In the genomic region with DNA sequence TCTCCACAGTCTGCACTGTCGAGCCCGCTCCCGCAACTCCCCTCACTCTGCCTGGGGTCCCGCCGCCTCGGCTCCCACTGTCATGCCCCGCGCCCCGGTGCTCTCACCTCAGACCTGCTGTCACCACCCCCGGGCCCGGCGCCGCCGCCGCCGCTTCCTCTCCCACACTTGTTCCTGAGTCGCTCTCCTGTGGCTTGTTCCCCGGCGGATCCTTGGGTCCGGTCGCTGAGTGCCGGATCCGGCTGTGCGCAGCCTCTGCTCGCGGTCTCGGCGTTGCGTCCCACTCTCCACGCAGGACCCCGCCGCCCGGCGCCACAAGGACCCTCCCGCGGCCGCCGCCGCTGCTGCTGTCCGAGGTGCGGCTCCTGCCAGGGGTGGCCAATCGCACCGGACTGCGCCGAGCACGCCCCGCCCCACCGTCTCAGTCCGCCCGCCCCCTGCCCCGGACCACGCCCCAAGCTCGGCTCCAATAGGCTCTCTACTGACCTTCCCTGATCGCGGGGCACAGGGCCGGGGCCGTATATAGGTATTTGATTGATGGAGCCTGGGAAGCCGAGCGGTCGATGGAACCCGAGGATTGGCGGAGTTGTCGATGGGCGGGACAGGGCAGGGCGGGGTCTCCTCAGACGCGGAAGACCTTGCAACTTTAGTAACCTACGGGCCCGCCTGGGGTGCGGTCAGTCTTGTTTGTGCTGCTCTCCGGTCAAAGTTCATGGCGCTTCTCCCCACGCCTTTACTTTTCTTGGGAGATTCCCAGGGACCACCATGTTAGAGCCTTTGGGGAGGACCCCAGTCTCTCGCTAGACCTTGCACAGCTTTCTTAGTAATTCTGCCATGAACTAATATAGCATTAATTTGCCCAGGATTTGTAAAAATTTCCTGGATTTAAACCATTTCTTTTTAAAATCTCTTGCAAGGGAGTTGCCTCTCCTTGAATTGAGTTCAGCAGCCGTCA, we compare ENCODE assay signal across 8 cellular contexts. TPM values are rescaled to one million over a fixed set of nuclear protein-coding genes. Genes with fewer than 3 reads are reported as not detected.
DNase-seq lines count a peak whose midpoint lies in the region; ATAC-seq, FAIRE-seq and TF ChIP-seq lines count a peak whose summit lies in the region.

A gene (minus strand): TSS at position 367 of the 955 bp plus-strand sequence. CDS start 117,340 bp downstream, outside the sequence.

- H3K36me3 ChIP-seq in adrenal gland (replicated peaks in 1 of 2): no peaks in the 10 kb centered on the region
- no peaks in the 10 kb centered on the region for H3K36me3 ChIP-seq in heart left ventricle
- no peaks in the 10 kb centered on the region for H3K36me3 ChIP-seq in upper lobe of left lung

- TF ChIP-seq POLR2A in GM12892 (IDR thresholded peaks at IDR 0.05; ENCODE audit: low read depth, low read length): peak; percentile 96
- TF ChIP-seq POLR2A in adrenal gland (IDR thresholded peaks at IDR 0.05): peak; percentile 70 to 92
- TF ChIP-seq POLR2A in heart left ventricle (IDR thresholded peaks at IDR 0.05): peak; percentile 74 to 97
- peak in 3 of 4 donors; percentile 66 to 91 (median 91) for TF ChIP-seq POLR2A in upper lobe of left lung (IDR thresholded peaks at IDR 0.05)

- ATAC-seq in HG02852 (IDR thresholded peaks at IDR 0.05; ENCODE audit: unreplicated experiment) (peak; percentile 75), heart left ventricle (peak; percentile 93 to 97 (median 96)), upper lobe of left lung (ENCODE audit: low FRiP score in 2 of 2) (peak; percentile 96 to 99)

- no peaks in the 10 kb centered on the region for H3K9me3 ChIP-seq in adrenal gland (replicated peaks in 1 of 3)
- no peaks in the 10 kb centered on the region for H3K9me3 ChIP-seq in heart left ventricle
- no peaks in the 10 kb centered on the region for H3K9me3 ChIP-seq in upper lobe of left lung

- H3K4me3 ChIP-seq in adrenal gland (peak within 1 kb of the TSS; percentile 43 to 97 (median 87)), heart left ventricle (peak within 1 kb of the TSS; percentile 70 to 97 (median 90)), upper lobe of left lung (peak within 1 kb of the TSS; percentile 76 to 95 (median 84))

- peak within 1 kb of the TSS; percentile 8 to 89 (median 78) for H3K27ac ChIP-seq in adrenal gland
- H3K27ac ChIP-seq in heart left ventricle: peak within 1 kb of the TSS; percentile 45 to 98 (median 94)
- H3K27ac ChIP-seq in upper lobe of left lung: peak within 1 kb of the TSS; percentile 89 to 94 (median 92)

- intact Hi-C loops in adrenal gland (cut with DNase I): loop anchor here in 1 of 2 donors (10.0 kb wide), 1 partner anchor 498 kb away; no protein-coding TSS in a partner anchor
- intact Hi-C loops in heart left ventricle (cut with DNase I): loop anchor here in 5 of 10 donors (5.0 to 10.0 kb wide), 4 partner anchors 236 to 498 kb away; a partner anchor contains a TSS
- intact Hi-C loops in posterior cingulate gyrus (cut with DNase I): loop anchor here (5.0 kb wide), 2 partner anchors 71 to 251 kb away; no protein-coding TSS in a partner anchor

- FAIRE-seq in GM12892 (lab: Jason Lieb, UNC): peak; percentile 96

- TF ChIP-seq CTCF in adrenal gland (IDR thresholded peaks at IDR 0.05) (peak in 1 of 6 experiments; percentile 4), heart left ventricle (IDR thresholded peaks at IDR 0.05) (peak in 1 of 12 donors; percentile 18), upper lobe of left lung (IDR thresholded peaks at IDR 0.05) (peak in 1 of 6 experiments; percentile 8)

- no peaks in the 10 kb centered on the region for H3K27me3 ChIP-seq in adrenal gland
- H3K27me3 ChIP-seq in heart left ventricle: no peaks in the 10 kb centered on the region
- H3K27me3 ChIP-seq in upper lobe of left lung: no peaks in the 10 kb centered on the region

- DNase-seq in GM12892 (ENCODE audit: insufficient read length) (peak; percentile 82), NCI-H146 (lab: John Stamatoyannopoulos, UW) (peak; percentile 99), T-helper 1 cell (peak; percentile 95 to 98 (median 96)), adrenal gland (peak; percentile 97 to 100 (median 99)), heart left ventricle (peak; percentile 98 to 99 (median 99)), posterior cingulate gyrus (peak; percentile 96 to 100 (median 98)), upper lobe of left lung (peak; percentile 99 to 100)

- H3K4me1 ChIP-seq in adrenal gland (replicated peaks in 1 of 2): peaks cover 0 to 37% of the 10 kb centered on the region in 2 donors
- peaks cover 0 to 60% (median 33%) of the 10 kb centered on the region in 12 donors for H3K4me1 ChIP-seq in heart left ventricle
- H3K4me1 ChIP-seq in upper lobe of left lung: peaks cover 24 to 48% (median 37%) of the 10 kb centered on the region in 4 donors

- 0 to 1% (median 1%) methylated on average over 25 to 75 of the region's 75 CpGs for WGBS in adrenal gland, 4 donors
- 0 to 1% (median 0%) methylated on average over 58 to 75 of the region's 75 CpGs for WGBS in heart left ventricle, 4 donors
- WGBS in upper lobe of left lung, 2 donors: 0 to 1% methylated on average over 17 to 52 of the region's 75 CpGs

- no peak for TF ChIP-seq EP300 in upper lobe of left lung (IDR thresholded peaks at IDR 0.05)

RNA-seq across cellular contexts. Expression of the gene that starts here (rescaled TPM):
- polyA plus RNA-seq in GM12892 (2012; ENCODE audit: missing spikeins): 44.0 TPM
- total RNA-seq in adrenal gland (10 to 100 TPM; 24.0 to 39.7 (median 29.8) TPM), heart left ventricle (10 to 100 TPM; 11.8 to 26.6 (median 22.2) TPM), upper lobe of left lung (100 to 1,000 TPM in 1 of 6 donors, 10 to 100 TPM in 5; 49.7 to 111 (median 67.8) TPM)
- polyA plus RNA-seq in adrenal gland (10 to 100 TPM; 10.7 to 55.3 (median 20.2) TPM), heart left ventricle (10 to 100 TPM; 13.0 to 14.4 TPM)

Comparison
In these comparisons a context has a peak if more than half of its experiments do, and no peak if none do; other contexts are left out.
1. Peak in every context shown above with its lines: DNase-seq, ATAC-seq, H3K4me3 ChIP-seq and H3K27ac ChIP-seq.